Comparison of ENCODE assay signal across 25 cellular contexts in the genomic region with DNA sequence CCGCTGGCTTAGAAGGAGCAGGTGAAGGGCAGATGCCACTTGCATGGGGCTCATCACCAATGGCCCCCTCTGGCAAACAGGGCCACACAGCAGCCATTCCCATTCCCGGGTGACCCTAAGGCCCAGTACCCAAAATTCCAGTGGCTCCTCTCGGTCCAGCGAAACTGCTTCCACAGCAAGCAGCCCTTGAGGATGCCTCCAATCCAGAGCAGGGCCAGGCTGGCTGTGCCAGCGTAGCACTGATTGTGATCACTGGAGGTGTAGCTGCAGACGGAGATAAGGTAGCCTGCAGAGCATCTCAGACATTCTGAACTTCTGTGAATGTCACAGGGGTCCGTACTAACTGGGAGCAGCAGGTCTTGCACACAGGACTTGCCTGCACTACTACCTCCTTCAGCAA.
"Had no signal": no experiment of that assay in that cellular context is flagged by ENCODE, and none has a peak within 500 bp of the region (broad histone marks: within the 10 kb centered on the region; RNA-seq: fewer than 3 reads in every experiment).

No MANE protein-coding gene starts in this region.

- ATAC-seq: foreskin keratinocyte; heart right ventricle; left ventricle myocardium superior; lower lobe of right lung; natural killer cell; pancreas; right cardiac atrium; stimulated activated naive B cell treated with anti-CD40 and anti-IgM and Interleukin-4, amounts not matched to agents 10 μg/mL and 1 μg/mL and 100 μg/mL, for 72 hours; upper lobe of right lung had no signal

- H3K4me1 ChIP-seq: colonic mucosa, upper lobe of right lung had no signal

- H3K9me3 ChIP-seq: colonic mucosa, esophagus muscularis mucosa, heart right ventricle, lower lobe of right lung, pancreas, sigmoid colon, suprapubic skin, transverse colon, upper lobe of right lung, uterus had no signal

- H3K9me3 Mint-ChIP-seq: dendritic cell treated with granulocyte-macrophage colony-stimulating factor and Interleukin-4, amounts not matched to agents 40 ng/mL and 50 ng/mL, for 4 days; natural killer cell; stimulated activated naive B cell treated with anti-CD40 and anti-IgM and Interleukin-4, amounts not matched to agents 10 μg/mL and 1 μg/mL and 100 μg/mL, for 72 hours; stimulated activated naive CD8-positive, alpha-beta T cell treated with anti-CD3 and anti-CD28 coated beads, Interleukin-15, Interleukin-2, amounts not matched to agents 100 ng/mL and 50 ng/mL, for 24 hours had no signal

- H3K36me3 ChIP-seq: colonic mucosa, pancreas, transverse colon, uterus had no signal

- H3K36me3 Mint-ChIP-seq: natural killer cell had no signal

- H3K4me3 ChIP-seq: colonic mucosa, esophagus muscularis mucosa, heart right ventricle, lower lobe of right lung, pancreas, sigmoid colon, suprapubic skin, transverse colon, upper lobe of right lung, uterus had no signal

- DNase-seq: colonic mucosa; effector memory CD4-positive, alpha-beta T cell; foreskin keratinocyte; glutamatergic neuron; heart right ventricle; hippocampal formation; left ventricle myocardium superior; lower lobe of right lung; natural killer cell; pancreas; right cardiac atrium; sigmoid colon; stimulated activated CD4-positive, alpha-beta T cell treated with anti-CD3 and anti-CD28 coated beads, Interleukin-15, amount 100 ng/mL, for 24 hours; stimulated activated CD4-positive, alpha-beta T cell treated with anti-CD3 and anti-CD28 coated beads, Interleukin-2, amount 100 ng/mL, for 48 hours; stimulated activated naive B cell treated with anti-CD40 and anti-IgM and Interleukin-4, amounts not matched to agents 10 μg/mL and 1 μg/mL and 100 μg/mL, for 72 hours; transverse colon; upper lobe of right lung; uterus had no signal

- H3K4me3 Mint-ChIP-seq: dendritic cell treated with granulocyte-macrophage colony-stimulating factor and Interleukin-4, amounts not matched to agents 40 ng/mL and 50 ng/mL, for 4 days; natural killer cell; stimulated activated naive B cell treated with anti-CD40 and anti-IgM and Interleukin-4, amounts not matched to agents 10 μg/mL and 1 μg/mL and 100 μg/mL, for 72 hours; stimulated activated naive CD8-positive, alpha-beta T cell treated with anti-CD3 and anti-CD28 coated beads, Interleukin-15, Interleukin-2, amounts not matched to agents 100 ng/mL and 50 ng/mL, for 24 hours had no signal

- H3K27me3 Mint-ChIP-seq: dendritic cell treated with granulocyte-macrophage colony-stimulating factor and Interleukin-4, amounts not matched to agents 40 ng/mL and 50 ng/mL, for 4 days; stimulated activated naive B cell treated with anti-CD40 and anti-IgM and Interleukin-4, amounts not matched to agents 10 μg/mL and 1 μg/mL and 100 μg/mL, for 72 hours had no signal

- FAIRE-seq: endothelial cell of umbilical vein, islet of Langerhans, pancreas had no signal

- H3K27ac Mint-ChIP-seq: dendritic cell treated with granulocyte-macrophage colony-stimulating factor and Interleukin-4, amounts not matched to agents 40 ng/mL and 50 ng/mL, for 4 days; natural killer cell; progenitor cell of endocrine pancreas; stimulated activated naive B cell treated with anti-CD40 and anti-IgM and Interleukin-4, amounts not matched to agents 10 μg/mL and 1 μg/mL and 100 μg/mL, for 72 hours; stimulated activated naive CD8-positive, alpha-beta T cell treated with anti-CD3 and anti-CD28 coated beads, Interleukin-15, Interleukin-2, amounts not matched to agents 100 ng/mL and 50 ng/mL, for 24 hours had no signal

- H3K27ac ChIP-seq: colonic mucosa, esophagus muscularis mucosa, foreskin keratinocyte, heart right ventricle, lower lobe of right lung, pancreas, sigmoid colon, suprapubic skin, transverse colon, upper lobe of right lung, uterus had no signal

- H3K27me3 ChIP-seq: colonic mucosa, esophagus muscularis mucosa, foreskin keratinocyte, heart right ventricle, pancreas, sigmoid colon, suprapubic skin, transverse colon, upper lobe of right lung, uterus had no signal
